Comparison of ENCODE assay signal across 18 cellular contexts in the genomic region with DNA sequence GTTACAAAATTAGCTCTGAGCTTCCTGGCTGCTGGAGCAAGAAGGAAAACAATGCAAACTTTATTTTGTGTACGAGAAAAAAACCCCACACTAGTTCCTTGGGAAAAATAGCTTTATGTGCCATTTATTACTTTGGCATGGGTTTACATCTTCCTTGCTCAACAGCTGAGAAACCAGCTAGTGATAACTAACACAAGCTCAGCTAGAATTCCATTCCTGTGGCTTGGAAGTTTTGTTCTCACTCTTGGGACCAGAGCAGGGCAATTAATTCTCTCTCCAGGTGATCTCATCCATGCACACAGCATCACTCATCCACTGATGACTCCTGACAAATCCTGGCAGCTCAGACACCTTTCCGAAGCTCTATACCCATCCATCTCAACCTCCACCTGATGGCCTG.
DNase-seq lines count a peak whose midpoint lies in the region; ATAC-seq and TF ChIP-seq lines count a peak whose summit lies in the region.
"Had no signal": no experiment of that assay in that cellular context is flagged by ENCODE, and none has a peak within 500 bp of the region (broad histone marks: within the 10 kb centered on the region; RNA-seq: fewer than 3 reads in every experiment).

No MANE protein-coding gene starts in this region.

- H3K14ac ChIP-seq in H9 (ENCODE audit: insufficient read depth, low read length) = no peak overlapping the region

- no peak overlapping the region for H2BK20ac ChIP-seq in H9 (ENCODE audit: low read depth, low read length, poor library complexity, severe bottlenecking)

- no peak overlapping the region for H3T11ph ChIP-seq in H9 (ENCODE audit: low read length)

- H2BK12ac ChIP-seq in H9 (ENCODE audit: insufficient read length, low read depth, low read length) = no peak overlapping the region

- H3K79me2 ChIP-seq in H9 (ENCODE audit: insufficient read depth, low read length) = no peaks in the 10 kb centered on the region

- H3K23me2 ChIP-seq in H9 (ENCODE audit: insufficient read length, low read depth, low read length, poor library complexity, severe bottlenecking) = no peaks in the 10 kb centered on the region

- H3K4me2 ChIP-seq in H9 (ENCODE audit: insufficient read depth, insufficient read length, low read length) = no peak overlapping the region

- no peak overlapping the region for H4K91ac ChIP-seq in H9 (ENCODE audit: insufficient read length, low read depth, low read length)

- no peaks in the 10 kb centered on the region for H3K9me3 Mint-ChIP-seq in H9
- no peaks in the 10 kb centered on the region for H3K9me3 Mint-ChIP-seq in activated T-helper 17 cell treated with anti-CD3 and anti-CD28 coated beads, Interleukin-2, amount 50 U/mL, for 72 hours
- H3K9me3 Mint-ChIP-seq: CD14-positive monocyte had no signal

- no peak for TF ChIP-seq CTCF in fibroblast of the aortic adventitia (IDR thresholded peaks at IDR 0.05; ENCODE audit: insufficient read depth, low read length)
- no peak for TF ChIP-seq CTCF in H9 (conservative IDR thresholded peaks at IDR 0.05)

- no peak overlapping the region for H3K23ac ChIP-seq in H9 (ENCODE audit: insufficient read length, low read depth, low read length)

- H4K5ac ChIP-seq in H9 (ENCODE audit: insufficient read length, low read depth, low read length) = no peak overlapping the region

- H3K27ac Mint-ChIP-seq in T-helper 17 cell (peak overlapping the region; percentile 24), H9 (no peak overlapping the region)
- H3K27ac Mint-ChIP-seq in activated T-helper 17 cell treated with anti-CD3 and anti-CD28 coated beads, Interleukin-2, amount 50 U/mL, for 72 hours = no peak overlapping the region
- H3K27ac Mint-ChIP-seq: CD14-positive monocyte had no signal

- H3K36me3 Mint-ChIP-seq in T-helper 17 cell (ENCODE audit: low read depth) (peaks cover 12% of the 10 kb centered on the region), H9 (ENCODE audit: insufficient read depth in 1 of 3, low read depth in 3 of 3) (no peaks in the 10 kb centered on the region; a peak in 2 of 7 replicates)
- peaks cover 6% of the 10 kb centered on the region for H3K36me3 Mint-ChIP-seq in activated T-helper 17 cell treated with anti-CD3 and anti-CD28 coated beads, Interleukin-2, amount 50 U/mL, for 72 hours (ENCODE audit: low read depth)

- ATAC-seq in T-helper 17 cell = no peak
- ATAC-seq in sciatic nerve = no peak
- ATAC-seq in activated T-helper 17 cell treated with anti-CD3 and anti-CD28 coated beads, Interleukin-2, amount 50 U/mL, for 72 hours (replicated peaks) = no peak
- ATAC-seq: PC-3, SK-N-SH treated with all-trans-retinoic acid at 6 μM for 48 hours had no signal

- no peaks in the 10 kb centered on the region for H3K79me1 ChIP-seq in H9 (ENCODE audit: insufficient read depth, low read depth, low read length, poor library complexity, severe bottlenecking)

- no peak overlapping the region for H2BK5ac ChIP-seq in H9 (ENCODE audit: insufficient read length, low read length)

- no peaks in the 10 kb centered on the region for H3K4me1 ChIP-seq in H9 (ENCODE audit: insufficient read depth, low read length)

- H3K4ac ChIP-seq in H9 (ENCODE audit: low read depth, low read length) = no peak overlapping the region

- no peaks in the 10 kb centered on the region for H4K20me1 ChIP-seq in H9 (ENCODE audit: control insufficient read depth, insufficient read depth, insufficient read length)

- no peak overlapping the region for H3K9ac ChIP-seq in H9 (ENCODE audit: extremely low read depth, insufficient read length, low read length)

- H3K4me3 Mint-ChIP-seq in T-helper 17 cell (no peak overlapping the region), H9 (no peak overlapping the region)
- H3K4me3 Mint-ChIP-seq in activated T-helper 17 cell treated with anti-CD3 and anti-CD28 coated beads, Interleukin-2, amount 50 U/mL, for 72 hours = no peak overlapping the region
- H3K4me3 Mint-ChIP-seq: CD14-positive monocyte had no signal

- H3K4me3 ChIP-seq in fibroblast of the aortic adventitia (ENCODE audit: low read depth, low read length) = no peak overlapping the region

- H2BK15ac ChIP-seq in H9 (ENCODE audit: low read depth, low read length) = no peak overlapping the region

- DNase-seq in EH (ENCODE audit: low read depth) = peak; percentile 7
- no peak for DNase-seq in T-helper 17 cell
- peak; percentile 3 for DNase-seq in fibroblast of the aortic adventitia (ENCODE audit: low read depth)
- DNase-seq in sciatic nerve (ENCODE audit: low spot score) = peak; percentile 12
- DNase-seq in H9 = no peak
- DNase-seq in NCI-H524 treated with DMSO at 0.1 percent for 48 hours (lab: John Stamatoyannopoulos, UW) = no peak
- DNase-seq: DMS79, H7, Kasumi-1, NCI-H1105 treated with DMSO at 0.1 percent for 48 hours, NCI-H1694, NCI-H510A treated with DMSO at 0.1 percent for 48 hours, PC-3, RPMI8226, SIG-M5 had no signal

- no peak overlapping the region for H2AK5ac ChIP-seq in H9 (ENCODE audit: insufficient read length, low read length)

- no CpG with 5 or more reads among the region's 2 CpGs for WGBS in H9 (ENCODE audit: extremely low coverage, insufficient read length, low lambda C conversion rate)

- H3K56ac ChIP-seq in H9 (ENCODE audit: insufficient read length, low read depth, low read length) = no peak overlapping the region

- no peak overlapping the region for H3K18ac ChIP-seq in H9 (ENCODE audit: insufficient read length, low read depth, low read length)

- no peak overlapping the region for H2BK120ac ChIP-seq in H9 (ENCODE audit: low read depth, low read length, poor library complexity, severe bottlenecking)

- no peak overlapping the region for H4K8ac ChIP-seq in H9 (replicated peaks; ENCODE audit: insufficient read length, low read depth, low read length)

- H3K27ac ChIP-seq in H9 (ENCODE audit: insufficient read length, low read depth, low read length) = no peak overlapping the region

- intact Hi-C loops in sciatic nerve (cut with DNase I) = no loop called here

- no peaks in the 10 kb centered on the region for H3K27me3 ChIP-seq in H9 (ENCODE audit: insufficient read depth, low read length)

- H3K27me3 Mint-ChIP-seq in T-helper 17 cell (no peaks in the 10 kb centered on the region), H9 (ENCODE audit: low read depth) (no peaks in the 10 kb centered on the region; the same call in 1 of the 2 replicates)
- H3K27me3 Mint-ChIP-seq in activated T-helper 17 cell treated with anti-CD3 and anti-CD28 coated beads, Interleukin-2, amount 50 U/mL, for 72 hours = no peaks in the 10 kb centered on the region

- peaks cover 10% of the 10 kb centered on the region for H3K4me1 Mint-ChIP-seq in T-helper 17 cell
- no peaks in the 10 kb centered on the region; a peak in 1 of 4 replicates for H3K4me1 Mint-ChIP-seq in H9
- no peaks in the 10 kb centered on the region for H3K4me1 Mint-ChIP-seq in activated T-helper 17 cell treated with anti-CD3 and anti-CD28 coated beads, Interleukin-2, amount 50 U/mL, for 72 hours

- no peak overlapping the region for H2AFZ ChIP-seq in H9 (ENCODE audit: low read length)

- no peaks in the 10 kb centered on the region for H3K9me3 ChIP-seq in T-helper 17 cell (ENCODE audit: control insufficient read depth, low read length, poor library complexity, severe bottlenecking)
- no peaks in the 10 kb centered on the region for H3K9me3 ChIP-seq in H9 (ENCODE audit: control insufficient read depth, low read depth, low read length)

Comparison
In these comparisons a context has a peak if more than half of its experiments do, and no peak if none do; other contexts are left out.
1. DNase-seq: peak in EH (single experiment), fibroblast of the aortic adventitia (single experiment) and sciatic nerve (single experiment); none in T-helper 17 cell (0 of 3), H9 (single experiment) and NCI-H524 treated with DMSO at 0.1 percent for 48 hours (single experiment).